Comparison of ENCODE assay signal across 14 cellular contexts in the genomic region with DNA sequence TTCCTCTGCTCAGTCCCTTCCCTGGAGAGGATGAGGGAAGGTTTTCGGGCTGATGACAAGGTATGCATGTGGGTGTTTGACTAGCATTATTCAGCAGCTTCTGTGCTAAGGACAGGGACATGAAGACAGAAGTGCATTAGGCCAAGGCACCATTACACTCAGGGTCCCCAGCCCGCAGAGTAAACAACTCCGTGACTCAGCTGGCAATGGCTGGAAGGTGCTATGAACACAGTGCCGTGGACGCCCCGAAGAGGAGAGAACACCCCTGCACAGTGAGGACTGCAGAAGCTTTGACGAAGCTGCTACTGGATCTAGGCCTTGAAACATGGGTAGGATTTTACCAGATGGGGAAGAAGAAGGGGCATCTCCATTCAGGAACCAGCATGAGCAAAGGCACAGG. TPM values are rescaled to one million over a fixed set of nuclear protein-coding genes. Genes with fewer than 3 reads are reported as not detected.
DNase-seq lines count a peak whose midpoint lies in the region; ATAC-seq, FAIRE-seq and TF ChIP-seq lines count a peak whose summit lies in the region.
"Had no signal": no experiment of that assay in that cellular context is flagged by ENCODE, and none has a peak within 500 bp of the region (broad histone marks: within the 10 kb centered on the region; RNA-seq: fewer than 3 reads in every experiment).

No MANE protein-coding gene starts in this region.

- H3K9me3 ChIP-seq in HepG2 (ENCODE audit: low read length) (peaks cover 8% of the 10 kb centered on the region), stomach (no peaks in the 10 kb centered on the region)

- no peak for TF ChIP-seq EP300 in HepG2 (IDR thresholded peaks at IDR 0.05; ENCODE audit: low read depth in 2 of 2, low read length in 2 of 2)
- TF ChIP-seq EP300 in HepG2 (CRISPR knock-in tag; IDR thresholded peaks at IDR 0.05; ENCODE audit: borderline replicate concordance): no peak
- TF ChIP-seq EP300 in stomach (IDR thresholded peaks at IDR 0.05): no peak

- H3K27ac Mint-ChIP-seq in activated CD4-positive, alpha-beta T cell treated with anti-CD3 and anti-CD28 coated beads, Interleukin-2, amount 10 ng/mL, durations not matched to agents 7 days and 5 days: peak overlapping the region; percentile 63
- H3K27ac Mint-ChIP-seq in activated CD4-positive, alpha-beta T cell treated with anti-CD3 and anti-CD28 coated beads for 36 hours: no peak overlapping the region
- H3K27ac Mint-ChIP-seq in activated T-helper 17 cell treated with anti-CD3 and anti-CD28 coated beads, Interleukin-2, amount 50 U/mL, for 72 hours: peak overlapping the region; percentile 70
- H3K27ac Mint-ChIP-seq in effector memory CD8-positive, alpha-beta T cell: no peak overlapping the region

- WGBS in HepG2 (ENCODE audit: low lambda C conversion rate): 6% methylated on average over 7 of the region's 7 CpGs
- WGBS in stomach, 5 donors: 58 to 74% (median 64%) methylated on average over 7 of the region's 7 CpGs

- in situ Hi-C loops in HepG2 (cut with HindIII; ENCODE audit: extremely low pct_ligation_motif_present, low pct_unique_long_range_greater_than_20kb): loop anchor here (5.0 kb wide), 1 partner anchor 205 kb away; the partner anchor contains the start of gene AHCYL1

- POLR2A ChIA-PET in activated CD4-positive, alpha-beta T cell treated with anti-CD3 and anti-CD28 coated beads, Interleukin-2, amount 10 ng/mL, durations not matched to agents 7 days and 5 days (lab: Charles Lee): interaction anchor here (1.9 kb wide), 1 partner anchor 207 kb away, joined by 10 read pairs; the partner anchor contains the start of gene AHCYL1
- POLR2A ChIA-PET in activated CD4-positive, alpha-beta T cell treated with anti-CD3 and anti-CD28 coated beads for 36 hours (lab: Charles Lee): interaction anchor here (0.6 to 1.5 kb wide), 3 partner anchors 124 to 207 kb away, joined by 3 to 6 read pairs (median 3); partner anchors contain the start of gene AHCYL1
- POLR2A ChIA-PET in HepG2 (lab: Yijun Ruan, JAX): interaction anchor here (1.1 to 2.2 kb wide), 3 partner anchors 13 to 206 kb away, joined by 3 to 19 read pairs (median 8); partner anchors contain the start of genes AHCYL1 and EPS8L3

- peak overlapping the region in 1 of 3 experiments; percentile 30; a peak in 1 of 6 replicates for H3K4me3 ChIP-seq in HepG2 (replicated peaks in 1 of 3; ENCODE audit: insufficient read depth in 1 of 3, low read depth in 2 of 3, low read length in 3 of 3)
- H3K4me3 ChIP-seq in stomach: no peak overlapping the region
- H3K4me3 ChIP-seq: heart left ventricle had no signal

- H4K20me1 ChIP-seq in HepG2 (ENCODE audit: insufficient read depth, low read length): no peaks in the 10 kb centered on the region

- H3K4me1 ChIP-seq in HepG2 (ENCODE audit: insufficient read depth, low read length) (peaks cover 23% of the 10 kb centered on the region), stomach (peaks cover 6 to 28% (median 17%) of the 10 kb centered on the region in 4 donors)

- H3K9ac ChIP-seq in HepG2 (ENCODE audit: insufficient read depth, low read depth, low read length): no peak overlapping the region

- TF ChIP-seq POLR2A in HepG2 (IDR thresholded peaks at IDR 0.05; ENCODE audit: insufficient read depth in 1 of 2, low read depth in 2 of 2, low read length in 2 of 2) (no peak), stomach (IDR thresholded peaks at IDR 0.05) (no peak)

- CTCF ChIA-PET in activated CD4-positive, alpha-beta T cell treated with anti-CD3 and anti-CD28 coated beads, Interleukin-2, amount 10 ng/mL, durations not matched to agents 7 days and 5 days (lab: Charles Lee): interaction anchor here (0.5 to 25.5 kb wide), 40 partner anchors 12 to 803 kb away, joined by 3 to 475 read pairs (median 4); partner anchors contain the start of genes AHCYL1, EPS8L3, GPR61 and GSTM4
- CTCF ChIA-PET in activated CD4-positive, alpha-beta T cell treated with anti-CD3 and anti-CD28 coated beads for 36 hours (lab: Charles Lee): interaction anchor here (0.6 to 26.0 kb wide), 45 partner anchors 11 to 254 kb away, joined by 3 to 499 read pairs (median 4); partner anchors contain the start of genes AHCYL1, CSF1, EPS8L3 and GPR61
- CTCF ChIA-PET in HepG2 (lab: Yijun Ruan, JAX; ENCODE audit: low intra/inter-chr PET ratio, low total read pairs): interaction anchor here (1.1 to 2.7 kb wide), 6 partner anchors 12 to 234 kb away, joined by 3 to 48 read pairs (median 9); partner anchors contain the start of gene AHCYL1

- intact Hi-C loops in activated CD4-positive, alpha-beta T cell treated with anti-CD3 and anti-CD28 coated beads for 36 hours (cut with DNase I, micrococcal nuclease): loop anchor here (1.0 to 2.0 kb wide), 3 partner anchors 129 to 207 kb away; partner anchors contain the start of gene AHCYL1 (in 1 of the 2)
- intact Hi-C loops in HepG2 (cut with micrococcal nuclease; ENCODE audit: unreplicated experiment): loop anchor here (1.0 to 5.0 kb wide), 4 partner anchors 135 to 234 kb away; partner anchors contain the start of genes AHCYL1 and CSF1
- intact Hi-C loops in stomach (cut with DNase I; ENCODE audit: low total_unique reads): loop anchor here (2.0 to 10.0 kb wide), 2 partner anchors 207 to 233 kb away; partner anchors contain the start of genes AHCYL1 and GNAI3

- peaks cover 16% of the 10 kb centered on the region for H3K4me1 Mint-ChIP-seq in activated CD4-positive, alpha-beta T cell treated with anti-CD3 and anti-CD28 coated beads, Interleukin-2, amount 10 ng/mL, durations not matched to agents 7 days and 5 days
- H3K4me1 Mint-ChIP-seq in activated CD4-positive, alpha-beta T cell treated with anti-CD3 and anti-CD28 coated beads for 36 hours: no peaks in the 10 kb centered on the region
- H3K4me1 Mint-ChIP-seq in activated T-helper 17 cell treated with anti-CD3 and anti-CD28 coated beads, Interleukin-2, amount 50 U/mL, for 72 hours: peaks cover 4% of the 10 kb centered on the region
- peaks cover 6 to 10% of the 10 kb centered on the region in 2 donors for H3K4me1 Mint-ChIP-seq in effector memory CD8-positive, alpha-beta T cell (ENCODE audit: low read depth in 2 of 2)

- H3K27ac ChIP-seq in HepG2 (ENCODE audit: extremely low read length, insufficient read depth, low read length) (no peak overlapping the region), stomach (peak overlapping the region in 4 of 5 donors; percentile 56 to 74 (median 58))
- H3K27ac ChIP-seq: brain microvascular endothelial cell, HL-60 had no signal

- H3K9me3 Mint-ChIP-seq in activated CD4-positive, alpha-beta T cell treated with anti-CD3 and anti-CD28 coated beads, Interleukin-2, amount 10 ng/mL, durations not matched to agents 7 days and 5 days: peaks cover 4% of the 10 kb centered on the region
- H3K9me3 Mint-ChIP-seq in activated CD4-positive, alpha-beta T cell treated with anti-CD3 and anti-CD28 coated beads for 36 hours (ENCODE audit: low read depth): no peaks in the 10 kb centered on the region
- H3K9me3 Mint-ChIP-seq in activated T-helper 17 cell treated with anti-CD3 and anti-CD28 coated beads, Interleukin-2, amount 50 U/mL, for 72 hours: no peaks in the 10 kb centered on the region
- no peaks in the 10 kb centered on the region for H3K9me3 Mint-ChIP-seq in effector memory CD8-positive, alpha-beta T cell
- H3K9me3 Mint-ChIP-seq: type B pancreatic cell had no signal

- no peak overlapping the region for H3K4me3 Mint-ChIP-seq in activated CD4-positive, alpha-beta T cell treated with anti-CD3 and anti-CD28 coated beads, Interleukin-2, amount 10 ng/mL, durations not matched to agents 7 days and 5 days
- H3K4me3 Mint-ChIP-seq in activated CD4-positive, alpha-beta T cell treated with anti-CD3 and anti-CD28 coated beads for 36 hours: no peak overlapping the region
- no peak overlapping the region for H3K4me3 Mint-ChIP-seq in activated T-helper 17 cell treated with anti-CD3 and anti-CD28 coated beads, Interleukin-2, amount 50 U/mL, for 72 hours
- no peak overlapping the region for H3K4me3 Mint-ChIP-seq in effector memory CD8-positive, alpha-beta T cell
- H3K4me3 Mint-ChIP-seq: type B pancreatic cell had no signal

- ATAC-seq in activated CD4-positive, alpha-beta T cell treated with anti-CD3 and anti-CD28 coated beads for 36 hours: no peak
- ATAC-seq in activated T-helper 17 cell treated with anti-CD3 and anti-CD28 coated beads, Interleukin-2, amount 50 U/mL, for 72 hours (replicated peaks): no peak
- peak; percentile 26 for ATAC-seq in HepG2
- ATAC-seq in effector memory CD8-positive, alpha-beta T cell (replicated peaks): no peak

- no TSS peak for BruUV-seq in HepG2 (replicated peaks; lab: Mats Ljungman, UMichigan)

- no peaks in the 10 kb centered on the region for H3K79me2 ChIP-seq in HepG2 (ENCODE audit: insufficient read depth, low read length)

- peaks cover 9% of the 10 kb centered on the region for H3K27me3 Mint-ChIP-seq in activated CD4-positive, alpha-beta T cell treated with anti-CD3 and anti-CD28 coated beads, Interleukin-2, amount 10 ng/mL, durations not matched to agents 7 days and 5 days
- H3K27me3 Mint-ChIP-seq in activated CD4-positive, alpha-beta T cell treated with anti-CD3 and anti-CD28 coated beads for 36 hours: no peaks in the 10 kb centered on the region
- H3K27me3 Mint-ChIP-seq in activated T-helper 17 cell treated with anti-CD3 and anti-CD28 coated beads, Interleukin-2, amount 50 U/mL, for 72 hours: no peaks in the 10 kb centered on the region
- peaks cover 4 to 26% of the 10 kb centered on the region in 2 donors for H3K27me3 Mint-ChIP-seq in effector memory CD8-positive, alpha-beta T cell

- FAIRE-seq in HepG2 (lab: Jason Lieb, UNC): no peak

- peak overlapping the region; percentile 52; the same call in 1 of the 2 replicates for H3K4me2 ChIP-seq in HepG2 (ENCODE audit: low read depth, low read length)

- no peak overlapping the region for H2AFZ ChIP-seq in HepG2 (ENCODE audit: low read length)

- DNase-seq in activated CD4-positive, alpha-beta T cell treated with anti-CD3 and anti-CD28 coated beads, Interleukin-2, amount 10 ng/mL, durations not matched to agents 7 days and 5 days: no peak
- DNase-seq in activated CD4-positive, alpha-beta T cell treated with anti-CD3 and anti-CD28 coated beads for 36 hours: no peak
- DNase-seq in HepG2 (ENCODE audit: low spot score) (no peak), stomach (no peak), NOMO-1 (lab: John Stamatoyannopoulos, UW; ENCODE audit: unreplicated experiment in 2 of 2) (no peak)
- no peak for DNase-seq in effector memory CD8-positive, alpha-beta T cell
- DNase-seq in stimulated activated CD4-positive, alpha-beta T cell treated with anti-CD3 and anti-CD28 coated beads, Interleukin-4, amount 100 ng/mL, for 1 hour: no peak

- no peaks in the 10 kb centered on the region for H3K27me3 ChIP-seq in HepG2 (ENCODE audit: control insufficient read depth in 1 of 2, insufficient read depth in 2 of 2, low read length in 2 of 2)
- no peaks in the 10 kb centered on the region for H3K27me3 ChIP-seq in stomach
- H3K27me3 ChIP-seq: brain microvascular endothelial cell, heart left ventricle had no signal

- H3K36me3 ChIP-seq in HepG2 (replicated peaks in 1 of 2; ENCODE audit: control insufficient read depth in 1 of 2, insufficient read depth in 2 of 2, low read length in 2 of 2): no peaks in the 10 kb centered on the region
- no peaks in the 10 kb centered on the region for H3K36me3 ChIP-seq in stomach
- H3K36me3 ChIP-seq: brain microvascular endothelial cell, heart left ventricle had no signal

- TF ChIP-seq CTCF in HepG2 (CRISPR knock-in tag; IDR thresholded peaks at IDR 0.05): no peak
- TF ChIP-seq CTCF in stomach (IDR thresholded peaks at IDR 0.05): no peak

- no peak for TF ChIP-seq RAD21 in HepG2 (CRISPR knock-in tag; IDR thresholded peaks at IDR 0.05)

- peaks cover 4% of the 10 kb centered on the region for H3K36me3 Mint-ChIP-seq in activated CD4-positive, alpha-beta T cell treated with anti-CD3 and anti-CD28 coated beads, Interleukin-2, amount 10 ng/mL, durations not matched to agents 7 days and 5 days (ENCODE audit: low read depth)
- no peaks in the 10 kb centered on the region for H3K36me3 Mint-ChIP-seq in activated CD4-positive, alpha-beta T cell treated with anti-CD3 and anti-CD28 coated beads for 36 hours (ENCODE audit: low read depth)
- H3K36me3 Mint-ChIP-seq in activated T-helper 17 cell treated with anti-CD3 and anti-CD28 coated beads, Interleukin-2, amount 50 U/mL, for 72 hours (ENCODE audit: low read depth): no peaks in the 10 kb centered on the region
- no peaks in the 10 kb centered on the region for H3K36me3 Mint-ChIP-seq in effector memory CD8-positive, alpha-beta T cell (ENCODE audit: insufficient read depth)
- H3K36me3 Mint-ChIP-seq: type B pancreatic cell had no signal

RNA-seq across cellular contexts. Expression of gene EPS8L3, which starts 13.7 kb away (rescaled TPM):
- total RNA-seq in activated CD4-positive, alpha-beta T cell treated with anti-CD3 and anti-CD28 coated beads, Interleukin-2, amount 10 ng/mL, durations not matched to agents 7 days and 5 days: not detected
- not detected for total RNA-seq in activated CD4-positive, alpha-beta T cell treated with anti-CD3 and anti-CD28 coated beads for 36 hours
- not detected for total RNA-seq in activated T-helper 17 cell treated with anti-CD3 and anti-CD28 coated beads, Interleukin-2, amount 50 U/mL, for 72 hours
- total RNA-seq in HepG2 (2016; rRNA removed; fragmentation: Illumina TruSeq; extraction: Trizol) (7.6 and 18.2 TPM in 2 replicates), stomach (100 to 1,000 TPM in 2 of 5 donors, 10 to 100 TPM in 3; 22.3 to 299 (median 85.8) TPM)
- 3.1 and 3.5 TPM in 2 replicates for total RNA-seq in HepG2 (2016; cell fraction: cytosol; rRNA removed; fragmentation: Illumina TruSeq; extraction: Trizol; ENCODE audit: low read depth)
- 6.3 and 18.1 TPM in 2 replicates for total RNA-seq in HepG2 (2016; cell fraction: insoluble cytoplasmic fraction; rRNA removed; fragmentation: Illumina TruSeq; extraction: Trizol)
- total RNA-seq in HepG2 (2016; cell fraction: membrane; rRNA removed; fragmentation: Illumina TruSeq; extraction: Trizol): 4.6 and 5.1 TPM in 2 replicates
- total RNA-seq in HepG2 (2016; cell fraction: nucleus; rRNA removed; fragmentation: Illumina TruSeq; extraction: Trizol): 21.5 and 27.6 TPM in 2 replicates
- polyA plus RNA-seq in HepG2 (2011; rRNA removed) (106 and 127 TPM in 2 replicates), stomach (10 to 100 TPM in 1 of 3 donors, 1 to 10 TPM in 2; 9.5 to 40.9 (median 9.6) TPM)
- 24.6 and 30.4 TPM in 2 replicates for polyA plus RNA-seq in HepG2 (2011; cell fraction: cytosol; rRNA removed)
- 854 and 1,047 TPM in 2 replicates for polyA plus RNA-seq in HepG2 (2011; cell fraction: nucleus; rRNA removed)
- 79.1 and 95.8 TPM in 2 replicates for polyA plus RNA-seq in HepG2 (2012)
- polyA plus RNA-seq in HepG2 (2016; cell fraction: cytosol; fragmentation: Illumina TruSeq; extraction: Trizol; ENCODE audit: low read depth): 3.0 and 3.7 TPM in 2 replicates
- 11.9 and 13.8 TPM in 2 replicates for polyA plus RNA-seq in HepG2 (2016; cell fraction: insoluble cytoplasmic fraction; fragmentation: Illumina TruSeq; extraction: Trizol; ENCODE audit: low read depth)
- polyA plus RNA-seq in HepG2 (2016; cell fraction: membrane; fragmentation: Illumina TruSeq; extraction: Trizol; ENCODE audit: low read depth): 4.6 and 5.0 TPM in 2 replicates
- polyA plus RNA-seq in HepG2 (2016; cell fraction: nucleus; fragmentation: Illumina TruSeq; extraction: Trizol; ENCODE audit: insufficient read depth, low read depth): 139 and 140 TPM in 2 replicates
- polyA minus RNA-seq in HepG2 (2011; rRNA and poly(A)+ RNA removed; ENCODE audit: low replicate concordance): 2.2 and 43.5 TPM in 2 replicates
- 15.7 and 17.0 TPM in 2 replicates for polyA minus RNA-seq in HepG2 (2011; cell fraction: cytosol; rRNA and poly(A)+ RNA removed)
- 107 and 127 TPM in 2 replicates for polyA minus RNA-seq in HepG2 (2011; cell fraction: nucleus; rRNA and poly(A)+ RNA removed)
- total RNA-seq: mammary epithelial cell, RPMI7951 had no signal
- polyA plus RNA-seq: mammary epithelial cell had no signal

RNA-seq across cellular contexts. Expression of gene GSTM3, which starts 36.6 kb away (rescaled TPM):
- total RNA-seq in activated CD4-positive, alpha-beta T cell treated with anti-CD3 and anti-CD28 coated beads, Interleukin-2, amount 10 ng/mL, durations not matched to agents 7 days and 5 days: 1 to 10 TPM; 6.3 to 8.2 TPM
- 10 to 100 TPM; 47.6 to 49.1 TPM for total RNA-seq in activated CD4-positive, alpha-beta T cell treated with anti-CD3 and anti-CD28 coated beads for 36 hours
- 10 to 100 TPM in 1 of 2 donors, 1 to 10 TPM in 1; 8.9 to 30.2 TPM for total RNA-seq in activated T-helper 17 cell treated with anti-CD3 and anti-CD28 coated beads, Interleukin-2, amount 50 U/mL, for 72 hours
- total RNA-seq in HepG2 (2016; rRNA removed; fragmentation: Illumina TruSeq; extraction: Trizol) (127 and 150 TPM in 2 replicates), stomach (100 to 1,000 TPM in 2 of 5 donors, 10 to 100 TPM in 3; 32.2 to 213 (median 84.6) TPM)
- total RNA-seq in HepG2 (2016; cell fraction: cytosol; rRNA removed; fragmentation: Illumina TruSeq; extraction: Trizol; ENCODE audit: low read depth): 35.2 and 40.3 TPM in 2 replicates
- 127 and 162 TPM in 2 replicates for total RNA-seq in HepG2 (2016; cell fraction: insoluble cytoplasmic fraction; rRNA removed; fragmentation: Illumina TruSeq; extraction: Trizol)
- total RNA-seq in HepG2 (2016; cell fraction: membrane; rRNA removed; fragmentation: Illumina TruSeq; extraction: Trizol): 35.2 and 39.0 TPM in 2 replicates
- 49.3 and 64.9 TPM in 2 replicates for total RNA-seq in HepG2 (2016; cell fraction: nucleus; rRNA removed; fragmentation: Illumina TruSeq; extraction: Trizol)
- polyA plus RNA-seq in HepG2 (2011; rRNA removed) (124 and 142 TPM in 2 replicates), stomach (100 to 1,000 TPM in 2 of 3 donors, 10 to 100 TPM in 1; 83.8 to 350 (median 194) TPM)
- 105 and 126 TPM in 2 replicates for polyA plus RNA-seq in HepG2 (2011; cell fraction: cytosol; rRNA removed)
- polyA plus RNA-seq in HepG2 (2011; cell fraction: nucleus; rRNA removed): 39.2 and 41.5 TPM in 2 replicates
- polyA plus RNA-seq in HepG2 (2012): 102 and 104 TPM in 2 replicates
- polyA plus RNA-seq in HepG2 (2016; cell fraction: cytosol; fragmentation: Illumina TruSeq; extraction: Trizol; ENCODE audit: low read depth): 37.0 and 38.1 TPM in 2 replicates
- polyA plus RNA-seq in HepG2 (2016; cell fraction: insoluble cytoplasmic fraction; fragmentation: Illumina TruSeq; extraction: Trizol; ENCODE audit: low read depth): 128 and 138 TPM in 2 replicates
- polyA plus RNA-seq in HepG2 (2016; cell fraction: membrane; fragmentation: Illumina TruSeq; extraction: Trizol; ENCODE audit: low read depth): 28.9 and 29.1 TPM in 2 replicates
- 66.5 and 79.1 TPM in 2 replicates for polyA plus RNA-seq in HepG2 (2016; cell fraction: nucleus; fragmentation: Illumina TruSeq; extraction: Trizol; ENCODE audit: insufficient read depth, low read depth)
- 34.6 and 95.6 TPM in 2 replicates for polyA minus RNA-seq in HepG2 (2011; rRNA and poly(A)+ RNA removed; ENCODE audit: low replicate concordance)
- polyA minus RNA-seq in HepG2 (2011; cell fraction: cytosol; rRNA and poly(A)+ RNA removed): 31.6 and 39.1 TPM in 2 replicates
- polyA minus RNA-seq in HepG2 (2011; cell fraction: nucleus; rRNA and poly(A)+ RNA removed): 15.7 and 24.2 TPM in 2 replicates

Comparison
In these comparisons a context has a peak if more than half of its experiments do, and no peak if none do; other contexts are left out.
1. H3K27ac Mint-ChIP-seq: peak in activated CD4-positive, alpha-beta T cell treated with anti-CD3 and anti-CD28 coated beads, Interleukin-2, amount 10 ng/mL, durations not matched to agents 7 days and 5 days (single experiment) and activated T-helper 17 cell treated with anti-CD3 and anti-CD28 coated beads, Interleukin-2, amount 50 U/mL, for 72 hours (single experiment); none in activated CD4-positive, alpha-beta T cell treated with anti-CD3 and anti-CD28 coated beads for 36 hours (single experiment) and effector memory CD8-positive, alpha-beta T cell (0 of 2).
2. RNA of gene EPS8L3, which starts 13.7 kb away (total RNA-seq): 22.3 to 299 TPM in stomach and 3.1 to 27.6 TPM in HepG2; not detected in activated CD4-positive, alpha-beta T cell treated with anti-CD3 and anti-CD28 coated beads, Interleukin-2, amount 10 ng/mL, durations not matched to agents 7 days and 5 days, not detected in activated CD4-positive, alpha-beta T cell treated with anti-CD3 and anti-CD28 coated beads for 36 hours and not detected in activated T-helper 17 cell treated with anti-CD3 and anti-CD28 coated beads, Interleukin-2, amount 50 U/mL, for 72 hours; every median in the first group is over 4 times any median in the second.